ENCODE assay signal across 11 cellular contexts in genomic region chr18:76697441-76697901, GRCh38.
A peak's percentile ranks its signal among the peaks of the same experiment; 100 is the strongest.
DNase-seq lines count a peak whose midpoint lies in the region; ATAC-seq, FAIRE-seq and TF ChIP-seq lines count a peak whose summit lies in the region.
"Had no signal": no experiment of that assay in that cellular context is flagged by ENCODE, and none has a peak within 500 bp of the region (broad histone marks: within the 10 kb centered on the region; RNA-seq: fewer than 3 reads in every experiment).

No MANE protein-coding gene starts in this region.

- peaks cover 3% of the 10 kb centered on the region for H3K27me3 Mint-ChIP-seq in H9 (ENCODE audit: low read depth)
- H3K27me3 Mint-ChIP-seq in CD4-positive, alpha-beta T cell, result peaks cover 52% of the 10 kb centered on the region

- H3K9ac ChIP-seq in H9 (ENCODE audit: extremely low read depth, insufficient read length, low read length) (no peak overlapping the region), skeletal muscle satellite cell (ENCODE audit: low read depth, low read length) (no peak overlapping the region), kidney (ENCODE audit: low read length in 2 of 2) (no peak overlapping the region)

- no peak for FAIRE-seq in kidney (lab: Jason Lieb, UNC)

- no peak for ATAC-seq in CD4-positive, alpha-beta T cell (ENCODE audit: poor library complexity)
- no peak for ATAC-seq in GM21381 (IDR thresholded peaks at IDR 0.05; ENCODE audit: unreplicated experiment)

- POLR2A ChIA-PET in CD4-positive, alpha-beta T cell (lab: Charles Lee), result no interaction called here

- H3K4me3 Mint-ChIP-seq in H9, result no peak overlapping the region
- no peak overlapping the region for H3K4me3 Mint-ChIP-seq in CD4-positive, alpha-beta T cell
- H3K4me3 Mint-ChIP-seq: activated B cell treated with CpG ODN at 0.5 μM for 24 hours had no signal

- no peaks in the 10 kb centered on the region for H3K79me1 ChIP-seq in H9 (ENCODE audit: insufficient read depth, low read depth, low read length, poor library complexity, severe bottlenecking)

- H3K4me2 ChIP-seq in H9 (ENCODE audit: insufficient read depth, insufficient read length, low read length), result no peak overlapping the region
- peak overlapping the region; percentile 63 for H3K4me2 ChIP-seq in skeletal muscle satellite cell (ENCODE audit: low read length)

- no peak overlapping the region for H2AFZ ChIP-seq in H9 (ENCODE audit: low read length)

- H3K23me2 ChIP-seq in H9 (ENCODE audit: insufficient read length, low read depth, low read length, poor library complexity, severe bottlenecking), result no peaks in the 10 kb centered on the region

- no peak overlapping the region for H2BK12ac ChIP-seq in H9 (ENCODE audit: insufficient read length, low read depth, low read length)

- H3K56ac ChIP-seq in H9 (ENCODE audit: insufficient read length, low read depth, low read length), result no peak overlapping the region

- WGBS in H9 (ENCODE audit: extremely low coverage, insufficient read length, low lambda C conversion rate), result no CpG with 5 or more reads among the region's 13 CpGs

- H3K27me3 ChIP-seq in H9 (ENCODE audit: insufficient read depth, low read length) (no peaks in the 10 kb centered on the region), skeletal muscle satellite cell (ENCODE audit: control insufficient read depth, insufficient read depth, low read length) (peaks cover 37% of the 10 kb centered on the region), WERI-Rb-1 (ENCODE audit: insufficient read depth, low read depth, severe bottlenecking) (no peaks in the 10 kb centered on the region)
- peaks cover 12% of the 10 kb centered on the region for H3K27me3 ChIP-seq in CD4-positive, alpha-beta T cell (ENCODE audit: control insufficient read depth, insufficient read depth, low read length)

- TF ChIP-seq CTCF in H9 (conservative IDR thresholded peaks at IDR 0.05) (no peak), cardiac fibroblast (IDR thresholded peaks at IDR 0.05; ENCODE audit: low read depth, low read length) (no peak), WERI-Rb-1 (IDR thresholded peaks at IDR 0.05; ENCODE audit: low read depth, low read length) (no peak), kidney (IDR thresholded peaks at IDR 0.05; ENCODE audit: borderline replicate concordance, extremely low read depth, insufficient read depth) (no peak)
- TF ChIP-seq CTCF in CD4-positive, alpha-beta T cell (IDR thresholded peaks at IDR 0.05), result no peak

- no peak overlapping the region for H4K91ac ChIP-seq in H9 (ENCODE audit: insufficient read length, low read depth, low read length)

- H3K14ac ChIP-seq in H9 (ENCODE audit: insufficient read depth, low read length), result no peak overlapping the region

- H2BK5ac ChIP-seq in H9 (ENCODE audit: insufficient read length, low read length), result no peak overlapping the region

- CTCF ChIA-PET in CD4-positive, alpha-beta T cell (lab: Charles Lee), result no interaction called here

- H3K9me3 ChIP-seq in H9 (ENCODE audit: control insufficient read depth, low read depth, low read length), result no peaks in the 10 kb centered on the region
- H3K9me3 ChIP-seq in skeletal muscle satellite cell (replicated peaks; ENCODE audit: low read length), result no peaks in the 10 kb centered on the region
- H3K9me3 ChIP-seq in CD4-positive, alpha-beta T cell (ENCODE audit: control insufficient read depth, low read length), result no peaks in the 10 kb centered on the region
- H3K9me3 ChIP-seq in WERI-Rb-1 (ENCODE audit: severe bottlenecking), result no peaks in the 10 kb centered on the region
- H3K9me3 ChIP-seq in kidney (ENCODE audit: control insufficient read depth in 1 of 2, low read length in 2 of 2), result no peaks in the 10 kb centered on the region
- H3K9me3 ChIP-seq: tibial nerve had no signal

- no peaks in the 10 kb centered on the region for H3K36me3 ChIP-seq in skeletal muscle satellite cell (ENCODE audit: insufficient read depth, low read length)
- H3K36me3 ChIP-seq in WERI-Rb-1, result no peaks in the 10 kb centered on the region
- no peaks in the 10 kb centered on the region for H3K36me3 ChIP-seq in kidney (ENCODE audit: control insufficient read depth in 1 of 2, insufficient read depth in 2 of 2, low read length in 2 of 2)
- H3K36me3 ChIP-seq: tibial nerve had no signal

- H3K23ac ChIP-seq in H9 (ENCODE audit: insufficient read length, low read depth, low read length), result no peak overlapping the region

- H3K27ac ChIP-seq in H9 (ENCODE audit: insufficient read length, low read depth, low read length), result no peak overlapping the region
- H3K27ac ChIP-seq in CD4-positive, alpha-beta T cell (ENCODE audit: low read depth, low read length), result no peak overlapping the region
- no peak overlapping the region for H3K27ac ChIP-seq in WERI-Rb-1
- no peak overlapping the region for H3K27ac ChIP-seq in kidney (ENCODE audit: low read depth in 2 of 2, low read length in 2 of 2)

- no peak overlapping the region for H2BK120ac ChIP-seq in H9 (ENCODE audit: low read depth, low read length, poor library complexity, severe bottlenecking)

- intact Hi-C loops in CD4-positive, alpha-beta T cell (cut with DNase I, micrococcal nuclease), result no loop called here
- intact Hi-C loops in kidney (cut with DNase I), result no loop called here

- H2BK15ac ChIP-seq in H9 (ENCODE audit: low read depth, low read length), result no peak overlapping the region

- H3K79me2 ChIP-seq in H9 (ENCODE audit: insufficient read depth, low read length), result no peaks in the 10 kb centered on the region

- H3T11ph ChIP-seq in H9 (ENCODE audit: low read length), result no peak overlapping the region

- H3K4ac ChIP-seq in H9 (ENCODE audit: low read depth, low read length), result no peak overlapping the region

- DNase-seq in H9 (no peak), cardiac fibroblast (ENCODE audit: low read depth in 2 of 2) (peak; percentile 27 to 29), iris pigment epithelial cell (ENCODE audit: low read depth) (peak; percentile 62), WERI-Rb-1 (no peak), kidney (no peak)
- DNase-seq in CD4-positive, alpha-beta T cell, result no peak
- DNase-seq: activated B cell treated with CpG ODN at 0.5 μM for 24 hours, DMS53 had no signal

- H3K4me1 ChIP-seq in H9 (ENCODE audit: insufficient read depth, low read length), result no peaks in the 10 kb centered on the region
- H3K4me1 ChIP-seq in skeletal muscle satellite cell (ENCODE audit: control insufficient read depth, insufficient read depth, low read length), result no peaks in the 10 kb centered on the region
- H3K4me1 ChIP-seq in kidney (ENCODE audit: control insufficient read depth in 1 of 2, insufficient read depth in 1 of 2, low read depth in 1 of 2, low read length in 2 of 2), result peaks cover 0 to 3% of the 10 kb centered on the region in 2 donors

- H4K5ac ChIP-seq in H9 (ENCODE audit: insufficient read length, low read depth, low read length), result no peak overlapping the region

- no peaks in the 10 kb centered on the region for H4K20me1 ChIP-seq in H9 (ENCODE audit: control insufficient read depth, insufficient read depth, insufficient read length)

- no peak overlapping the region for H2BK20ac ChIP-seq in H9 (ENCODE audit: low read depth, low read length, poor library complexity, severe bottlenecking)

- H3K4me3 ChIP-seq in cardiac fibroblast (replicated peaks in 1 of 2; ENCODE audit: low read depth in 2 of 2, low read length in 2 of 2), result no peak overlapping the region
- no peak overlapping the region for H3K4me3 ChIP-seq in skeletal muscle satellite cell (ENCODE audit: low read length)
- H3K4me3 ChIP-seq in WERI-Rb-1 (ENCODE audit: low read depth, low read length), result no peak overlapping the region
- H3K4me3 ChIP-seq in kidney (ENCODE audit: low read length in 2 of 2), result no peak overlapping the region

- no peak overlapping the region for H2AK5ac ChIP-seq in H9 (ENCODE audit: insufficient read length, low read length)

- H3K27ac Mint-ChIP-seq in H9, result peak overlapping the region in 2 of 3 experiments; percentile 12 to 68; a peak in 2 of 7 replicates
- H3K27ac Mint-ChIP-seq in CD4-positive, alpha-beta T cell, result no peak overlapping the region
- H3K27ac Mint-ChIP-seq: activated B cell treated with CpG ODN at 0.5 μM for 24 hours had no signal

- no peak overlapping the region for H3K18ac ChIP-seq in H9 (ENCODE audit: insufficient read length, low read depth, low read length)

- no peak overlapping the region for H4K8ac ChIP-seq in H9 (replicated peaks; ENCODE audit: insufficient read length, low read depth, low read length)

- H3K9me3 Mint-ChIP-seq in H9, result peaks cover 9% of the 10 kb centered on the region in 2 experiments; a peak in 3 of 5 replicates
- H3K9me3 Mint-ChIP-seq in CD4-positive, alpha-beta T cell, result no peaks in the 10 kb centered on the region
- H3K9me3 Mint-ChIP-seq: activated B cell treated with CpG ODN at 0.5 μM for 24 hours had no signal

- H3K4me1 Mint-ChIP-seq in H9, result peaks cover 8 to 12% of the 10 kb centered on the region in 2 experiments
- no peaks in the 10 kb centered on the region for H3K4me1 Mint-ChIP-seq in CD4-positive, alpha-beta T cell (ENCODE audit: low read depth)
- H3K4me1 Mint-ChIP-seq: activated B cell treated with CpG ODN at 0.5 μM for 24 hours had no signal

- peaks cover 2 to 9% (median 7%) of the 10 kb centered on the region in 3 experiments; a peak in 5 of 7 replicates for H3K36me3 Mint-ChIP-seq in H9 (ENCODE audit: insufficient read depth in 1 of 3, low read depth in 3 of 3)
- no peaks in the 10 kb centered on the region for H3K36me3 Mint-ChIP-seq in CD4-positive, alpha-beta T cell (ENCODE audit: low read depth)

Comparison
In these comparisons a context has a peak if more than half of its experiments do, and no peak if none do; other contexts are left out.
1. DNase-seq: peak in cardiac fibroblast (2 of 2) and iris pigment epithelial cell (single experiment); none in H9 (single experiment), CD4-positive, alpha-beta T cell (0 of 10), WERI-Rb-1 (single experiment) and kidney (single experiment).